ENCODE assay signal across 8 cellular contexts in the genomic region with DNA sequence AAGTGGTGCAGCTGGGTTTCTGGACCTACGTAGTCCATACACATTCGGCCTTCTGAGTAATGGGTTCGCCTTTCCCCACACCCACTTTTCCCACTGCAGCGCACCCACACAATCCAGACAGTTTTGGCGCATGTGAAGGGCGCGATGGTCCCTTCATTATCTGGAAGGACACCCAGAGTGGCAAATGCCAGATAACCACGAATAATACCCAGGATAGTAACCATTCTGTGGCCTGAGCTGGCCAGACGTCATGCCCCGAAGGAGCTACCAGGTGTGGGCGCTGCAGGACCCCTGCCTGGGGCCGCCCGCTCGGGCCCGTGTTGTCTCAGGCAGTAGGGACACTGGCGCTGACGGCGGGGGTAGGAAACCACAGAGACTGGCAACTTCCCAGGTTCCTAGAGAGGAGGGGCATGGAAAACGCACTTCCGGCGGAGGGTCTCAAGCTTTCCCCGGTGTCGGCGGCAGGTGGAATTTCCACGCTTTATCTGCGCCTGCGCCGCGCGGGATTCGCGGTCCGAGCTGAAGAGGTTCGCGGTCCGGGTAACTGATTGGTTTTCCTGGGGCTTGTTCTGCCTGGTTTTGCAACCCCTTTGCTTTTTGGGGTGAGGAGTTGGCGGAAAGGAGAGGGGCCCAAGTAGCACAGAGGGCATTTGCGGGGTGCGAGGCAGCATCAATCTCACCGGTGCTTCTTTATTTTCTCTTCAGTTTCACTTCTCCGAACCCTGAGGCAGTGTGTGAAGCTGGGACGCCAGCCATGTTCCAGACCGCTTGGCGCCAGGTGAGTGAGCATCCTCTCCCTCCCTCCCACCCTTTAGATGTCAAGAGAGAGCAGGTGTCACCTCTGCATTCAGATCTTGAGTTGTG. TPM values are rescaled to one million over a fixed set of nuclear protein-coding genes. Genes with fewer than 3 reads are reported as not detected.
DNase-seq lines count a peak whose midpoint lies in the region; ATAC-seq, FAIRE-seq and TF ChIP-seq lines count a peak whose summit lies in the region.

A gene (plus strand): TSS at position 441 of the 864 bp plus-strand sequence. CDS start 314 bp downstream, at position 755.

- H3K27ac ChIP-seq in endothelial cell of umbilical vein (ENCODE audit: insufficient read depth, low read depth, low read length) = peak within 1 kb of the TSS; percentile 96

- H3K36me3 ChIP-seq in endothelial cell of umbilical vein (ENCODE audit: control insufficient read depth in 2 of 2, extremely low read depth in 1 of 2, insufficient read depth in 2 of 2, low read length in 2 of 2) = no peaks in the 10 kb centered on the region

- DNase-seq in AG20443 (ENCODE audit: low spot score) (peak; percentile 52), NCI-H774 (lab: John Stamatoyannopoulos, UW) (peak; percentile 76), endothelial cell of umbilical vein (ENCODE audit: low read depth, low spot score) (peak; percentile 88)
- DNase-seq in activated CD8-positive, alpha-beta memory T cell treated with anti-CD3 and anti-CD28 coated beads, Interleukin-2, amount 50 U/mL, for 4 hours = peak; percentile 54
- DNase-seq in stimulated activated CD8-positive, alpha-beta memory T cell treated with anti-CD3 and anti-CD28 coated beads, Interleukin-4, amount 100 ng/mL, for 1 hour (ENCODE audit: low read depth in 2 of 2, low spot score in 1 of 2) = peak; percentile 29 to 42

- H3K9me1 ChIP-seq in endothelial cell of umbilical vein (replicated peaks; ENCODE audit: control insufficient read depth, extremely low read depth, insufficient read depth, low read length) = no peaks in the 10 kb centered on the region

- intact Hi-C loops in endothelial cell of umbilical vein (cut with micrococcal nuclease) = loop anchor here (10.0 kb wide), 1 partner anchor 971 kb away; no protein-coding TSS in a partner anchor

- no peaks in the 10 kb centered on the region for H4K20me1 ChIP-seq in endothelial cell of umbilical vein (replicated peaks; ENCODE audit: control insufficient read depth, extremely low read depth, insufficient read depth, low read length)

- peaks cover 19% of the 10 kb centered on the region for H3K4me1 ChIP-seq in endothelial cell of umbilical vein (ENCODE audit: control insufficient read depth, extremely low read depth, insufficient read depth, low read length)
- H3K4me1 ChIP-seq in mononuclear cell (ENCODE audit: insufficient read depth, low read length) = peaks cover 15% of the 10 kb centered on the region

- peak; percentile 69 for ATAC-seq in GM19035 (IDR thresholded peaks at IDR 0.05; ENCODE audit: unreplicated experiment)
- ATAC-seq in HG03354 (IDR thresholded peaks at IDR 0.05; ENCODE audit: poor library complexity, severe bottlenecking, unreplicated experiment) = peak; percentile 89

- no TSS peak for BruUV-seq in endothelial cell of umbilical vein (replicated peaks; lab: Mats Ljungman, UMichigan)

- H3K27me3 ChIP-seq in endothelial cell of umbilical vein (ENCODE audit: control insufficient read depth in 2 of 2, insufficient read depth in 2 of 2, low read length in 2 of 2) (no peaks in the 10 kb centered on the region), mononuclear cell (ENCODE audit: insufficient read depth, low read length) (no peaks in the 10 kb centered on the region)

- peak within 1 kb of the TSS; percentile 95 for H2AFZ ChIP-seq in endothelial cell of umbilical vein (ENCODE audit: low read depth, low read length)

- no peak for TF ChIP-seq POLR2A in endothelial cell of umbilical vein (IDR thresholded peaks at IDR 0.05; ENCODE audit: low read depth, low read length)

- TF ChIP-seq CTCF in endothelial cell of umbilical vein (IDR thresholded peaks at IDR 0.05; ENCODE audit: extremely low read depth in 1 of 2, insufficient read depth in 1 of 2, low read depth in 1 of 2, low read length in 2 of 2) = peak; percentile 34 to 51

- POLR2A ChIA-PET in endothelial cell of umbilical vein (lab: Charles Lee) = interaction anchor here (0.6 to 3.0 kb wide), 3 partner anchors 9 to 48 kb away, joined by 5 to 19 read pairs (median 10); a partner anchor contains a TSS

- H3K79me2 ChIP-seq in endothelial cell of umbilical vein (ENCODE audit: control insufficient read depth, insufficient read depth, low read length) = no peaks in the 10 kb centered on the region

- CTCF ChIA-PET in endothelial cell of umbilical vein (lab: Charles Lee) = interaction anchor here (0.7 to 2.5 kb wide), 12 partner anchors 9 to 75 kb away, joined by 3 to 19 read pairs (median 4); a partner anchor contains a TSS

- H3K4me2 ChIP-seq in endothelial cell of umbilical vein (ENCODE audit: insufficient read depth, low read length) = peak within 1 kb of the TSS; percentile 46

- H3K4me3 ChIP-seq in endothelial cell of umbilical vein (replicated peaks in 1 of 3; ENCODE audit: insufficient read depth in 1 of 3, low read depth in 1 of 3, low read length in 3 of 3) (peak within 1 kb of the TSS; percentile 66 to 78 (median 76)), mononuclear cell (ENCODE audit: low read length) (peak within 1 kb of the TSS; percentile 58)

- H3K9me3 ChIP-seq in endothelial cell of umbilical vein (replicated peaks; ENCODE audit: control insufficient read depth, insufficient read depth, low read length) (no peaks in the 10 kb centered on the region), mononuclear cell (ENCODE audit: low read depth, low read length) (no peaks in the 10 kb centered on the region)

- peak within 1 kb of the TSS; percentile 69 for H3K9ac ChIP-seq in endothelial cell of umbilical vein (replicated peaks; ENCODE audit: extremely low read depth, insufficient read depth, low read length)

- peak; percentile 8 for FAIRE-seq in endothelial cell of umbilical vein (lab: Jason Lieb, UNC)

- dilution Hi-C loops in endothelial cell of umbilical vein (cut with MboI; ENCODE audit: extremely low pct_ligation_motif_present, low sequenced_read_pairs) = no loop called here

TF ChIP-seq in endothelial cell of umbilical vein, 7 proteins besides CTCF, POLR2A, EP300 and RAD21:
- TF ChIP-seq POLR2AphosphoS5 (IDR thresholded peaks at IDR 0.05; ENCODE audit: insufficient read depth, low read depth, low read length) = peak; percentile 36
- TF ChIP-seq MYC (IDR thresholded peaks at IDR 0.05; ENCODE audit: low read depth, low read length) = no peak
- no peak for TF ChIP-seq EZH2 (IDR thresholded peaks at IDR 0.05; ENCODE audit: borderline replicate concordance, low read depth, low read length, severe bottlenecking)

RNA-seq across cellular contexts. Expression of the gene that starts here (rescaled TPM):
- total RNA-seq in endothelial cell of umbilical vein = 3.6 and 4.0 TPM in 2 replicates
- 0.78 and 1.9 TPM in 2 replicates for polyA plus RNA-seq in endothelial cell of umbilical vein
- polyA plus RNA-seq in endothelial cell of umbilical vein (2011; cell fraction: cytosol; rRNA removed) = 2.0 and 2.2 TPM in 2 replicates
- 2.1 and 3.0 TPM in 2 replicates for polyA plus RNA-seq in endothelial cell of umbilical vein (2011; cell fraction: nucleus; rRNA removed)
- polyA plus RNA-seq in endothelial cell of umbilical vein (2012) = 0.80 and 1.6 TPM in 2 replicates
- 2.1 and 3.1 TPM in 2 replicates for polyA minus RNA-seq in endothelial cell of umbilical vein
- not detected for polyA minus RNA-seq in endothelial cell of umbilical vein (2011; cell fraction: cytosol; rRNA and poly(A)+ RNA removed)
- 2.4 and 3.3 TPM in 2 replicates for polyA minus RNA-seq in endothelial cell of umbilical vein (2011; cell fraction: nucleus; rRNA and poly(A)+ RNA removed)
- 0.63 TPM for total RNA-seq in mononuclear cell

Comparison
In these comparisons a context has a peak if more than half of its experiments do, and no peak if none do; other contexts are left out.
1. Peak in every context shown above with its lines: DNase-seq, ATAC-seq, H3K4me3 ChIP-seq and H3K27ac ChIP-seq.
2. DNase-seq: peak in every context shown above with its lines; median percentile 88 in endothelial cell of umbilical vein; 76 in NCI-H774; 54 in activated CD8-positive, alpha-beta memory T cell treated with anti-CD3 and anti-CD28 coated beads, Interleukin-2, amount 50 U/mL, for 4 hours; 52 in AG20443; 36 in stimulated activated CD8-positive, alpha-beta memory T cell treated with anti-CD3 and anti-CD28 coated beads, Interleukin-4, amount 100 ng/mL, for 1 hour.